In the genomic region with DNA sequence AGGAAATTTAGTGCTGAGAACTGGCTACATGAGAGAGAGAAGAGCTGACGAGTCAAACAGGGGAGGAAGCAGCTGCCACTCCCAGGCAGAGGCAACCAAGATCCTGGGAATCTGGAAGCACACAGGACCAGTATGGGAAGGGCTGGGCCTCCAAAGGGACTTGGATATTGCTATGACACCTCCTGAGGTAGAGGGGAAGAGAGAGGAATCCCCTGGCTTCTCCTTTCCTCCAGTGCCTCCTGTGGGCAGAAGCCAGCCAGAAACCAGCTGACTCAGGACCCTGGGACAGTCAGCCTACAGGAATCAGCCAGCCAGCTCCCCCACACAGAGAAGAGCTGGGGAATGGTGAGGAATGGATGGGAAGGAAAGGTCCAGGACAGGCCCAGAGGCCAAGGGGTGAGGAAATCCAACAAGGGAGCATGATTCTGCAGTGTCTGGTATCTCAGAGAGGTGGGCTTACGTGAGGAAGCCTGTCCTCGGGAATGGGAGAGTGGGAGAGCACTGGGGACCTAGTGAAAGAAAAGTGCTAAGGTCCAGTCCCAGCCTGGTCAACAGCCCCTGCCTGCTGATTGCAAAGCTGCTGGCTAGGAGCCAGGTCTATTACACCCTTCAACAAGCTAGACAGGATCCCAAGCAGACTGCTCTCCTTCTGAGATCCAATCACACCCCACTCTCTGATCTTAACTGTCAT, we compare ENCODE assay signal across 11 cellular contexts. TPM values are rescaled to one million over a fixed set of nuclear protein-coding genes. Genes with fewer than 3 reads are reported as not detected.
A peak's percentile ranks its signal among the peaks of the same experiment; 100 is the strongest.
DNase-seq lines count a peak whose midpoint lies in the region; TF ChIP-seq lines count a peak whose summit lies in the region.
"Had no signal": no experiment of that assay in that cellular context is flagged by ENCODE, and none has a peak within 500 bp of the region (broad histone marks: within the 10 kb centered on the region; RNA-seq: fewer than 3 reads in every experiment).

No MANE protein-coding gene starts in this region.

- no peaks in the 10 kb centered on the region for H3K36me3 ChIP-seq in adipocyte (ENCODE audit: control insufficient read depth, insufficient read depth, low read length, severe bottlenecking)
- H3K36me3 ChIP-seq: BE2C had no signal

- TF ChIP-seq CTCF in GM10248 (IDR thresholded peaks at IDR 0.05; ENCODE audit: control extremely low read depth, extremely low read depth, low read depth, missing control alignments), result no peak

- no peaks in the 10 kb centered on the region for H3K9me3 ChIP-seq in adipocyte (ENCODE audit: control insufficient read depth, low read length)
- H3K9me3 ChIP-seq: BE2C had no signal

- peak; percentile 53 for DNase-seq in NCI-H510A treated with DMSO at 0.1 percent for 48 hours (lab: John Stamatoyannopoulos, UW)
- no peak for DNase-seq in NCI-H510A (lab: John Stamatoyannopoulos, UW)
- peak; percentile 76 for DNase-seq in adipocyte (ENCODE audit: low read depth)
- peak; percentile 82 for DNase-seq in hepatic stellate cell (ENCODE audit: low spot score)
- no peak for DNase-seq in effector CD8-positive, alpha-beta T cell (lab: John Stamatoyannopoulos, UW)
- DNase-seq in GM10248 (ENCODE audit: extremely low spot score), result no peak
- DNase-seq in NOMO-1 treated with dmso at 0.1 percent for 144 hours (lab: John Stamatoyannopoulos, UW; ENCODE audit: unreplicated experiment), result no peak
- DNase-seq: BE2C had no signal

- CTCF ChIA-PET in GM10248 (lab: Yijun Ruan, JAX), result interaction anchor here (1.1 to 4.4 kb wide), 4 partner anchors 10 to 101 kb away, joined by 3 to 21 read pairs (median 4); no protein-coding TSS in a partner anchor

- H3K4me3 ChIP-seq in adipocyte (ENCODE audit: low read length), result peak overlapping the region; percentile 28
- H3K4me3 ChIP-seq: SK-N-MC had no signal

- peak overlapping the region; percentile 7 for H3K27ac ChIP-seq in temporal lobe (ENCODE audit: low read depth, low read length)
- H3K27ac ChIP-seq: KMS-11, SK-N-MC had no signal

- H3K27me3 ChIP-seq in adipocyte (replicated peaks; ENCODE audit: control insufficient read depth, insufficient read depth, low read length), result no peaks in the 10 kb centered on the region
- H3K27me3 ChIP-seq: BE2C had no signal

- POLR2A ChIA-PET in GM10248 (lab: Yijun Ruan, JAX), result no interaction called here

- peak overlapping the region; percentile 59 for H3K9ac ChIP-seq in adipocyte (ENCODE audit: low read length)
- H3K9ac ChIP-seq: KMS-11 had no signal

- H3K4me1 ChIP-seq in adipocyte (ENCODE audit: control insufficient read depth, insufficient read depth, low read length), result peaks cover 47% of the 10 kb centered on the region

RNA-seq across cellular contexts. Expression of gene NAV1, which starts 43.5 kb away (rescaled TPM):
- total RNA-seq in temporal lobe, result 78.4 TPM

Comparison
In these comparisons a context has a peak if more than half of its experiments do, and no peak if none do; other contexts are left out.
1. DNase-seq: peak in NCI-H510A treated with DMSO at 0.1 percent for 48 hours (single experiment), adipocyte (single experiment) and hepatic stellate cell (single experiment); none in NCI-H510A (single experiment), effector CD8-positive, alpha-beta T cell (single experiment), GM10248 (single experiment) and NOMO-1 treated with dmso at 0.1 percent for 144 hours (single experiment).